ENCODE assay signal across 32 cellular contexts in genomic region chr10:48945441-48946143, GRCh38. TPM values are rescaled to one million over a fixed set of nuclear protein-coding genes. Genes with fewer than 3 reads are reported as not detected.
DNase-seq lines count a peak whose midpoint lies in the region; ATAC-seq, FAIRE-seq and TF ChIP-seq lines count a peak whose summit lies in the region.
"Had no signal": no experiment of that assay in that cellular context is flagged by ENCODE, and none has a peak within 500 bp of the region (broad histone marks: within the 10 kb centered on the region; RNA-seq: fewer than 3 reads in every experiment).

No MANE protein-coding gene starts in this region.

- no peaks in the 10 kb centered on the region for H3K9me3 ChIP-seq in SJSA1 (replicated peaks)
- no peaks in the 10 kb centered on the region for H3K9me3 ChIP-seq in mucosa of descending colon
- H3K9me3 ChIP-seq in kidney (ENCODE audit: control insufficient read depth in 1 of 2, low read length in 2 of 2): no peaks in the 10 kb centered on the region
- H3K9me3 ChIP-seq: lower lobe of right lung, right lobe of liver, SJCRH30, testis, vagina had no signal

- FAIRE-seq in kidney (lab: Jason Lieb, UNC): no peak
- FAIRE-seq: HTR-8/SVneo, keratinocyte had no signal

- H3K36me3 ChIP-seq in SJSA1 (no peaks in the 10 kb centered on the region), mucosa of descending colon (ENCODE audit: low read depth) (no peaks in the 10 kb centered on the region), kidney (ENCODE audit: control insufficient read depth in 1 of 2, insufficient read depth in 2 of 2, low read length in 2 of 2) (no peaks in the 10 kb centered on the region)
- H3K36me3 ChIP-seq: lower lobe of right lung, SJCRH30, vagina had no signal

- no peak overlapping the region for H3K4me3 Mint-ChIP-seq in type B pancreatic cell
- H3K4me3 Mint-ChIP-seq: activated naive CD4-positive, alpha-beta T cell treated with anti-CD3 and anti-CD28 coated beads, Interleukin-2, amount 10 ng/mL, durations not matched to agents 7 days and 5 days; activated T-helper 1 cell treated with anti-CD3 and anti-CD28 coated beads, Interleukin-12 subunit alpha, Interleukin-12 subunit beta, Interleukin-2, Interleukin-4 antibody, amounts not matched to agents 30 ng/mL and 10 ng/mL and 1 ng/mL, durations not matched to agents 14 hours and 24 hours and 36 hours; brain; CD4-positive, alpha-beta memory T cell; neural crest cell had no signal

- peak; percentile 5 for DNase-seq in DMS79 treated with DMSO at 0.1 percent for 48 hours (lab: John Stamatoyannopoulos, UW)
- DNase-seq in DMS79 (lab: John Stamatoyannopoulos, UW): no peak
- DNase-seq in SJSA1 (ENCODE audit: low read depth in 1 of 2, low spot score in 2 of 2): no peak
- peak in 2 of 3 donors; percentile 39 to 45 for DNase-seq in mucosa of descending colon
- no peak for DNase-seq in type B pancreatic cell (ENCODE audit: extremely low spot score, unreplicated experiment)
- no peak for DNase-seq in AG20443 (ENCODE audit: low spot score)
- DNase-seq in kidney: no peak
- DNase-seq: activated CD4-positive, alpha-beta T cell treated with anti-CD3 and anti-CD28 coated beads, Interleukin-2, amount 50 U/mL, for 48 hours; activated naive CD4-positive, alpha-beta T cell treated with anti-CD3 and anti-CD28 coated beads, Interleukin-2, amount 10 ng/mL, durations not matched to agents 7 days and 5 days; CD4-positive, alpha-beta memory T cell; GM23248; KG1; lower lobe of right lung; NCI-H1436; NCI-H2081 treated with DMSO at 0.1 percent for 48 hours; right lobe of liver; SJCRH30; stimulated activated naive CD8-positive, alpha-beta T cell treated with anti-CD3 and anti-CD28 coated beads, Interleukin-15, Interleukin-2, amounts not matched to agents 100 U/mL and 50 U/mL, for 24 hours; testis had no signal

- H3K27ac ChIP-seq in SJSA1 (0 out of 2 replicates have a peak overlapping the region, but pooled peaks have one; percentile 37), kidney (ENCODE audit: low read depth in 2 of 2, low read length in 2 of 2) (no peak overlapping the region)
- H3K27ac ChIP-seq: 22Rv1, epithelial cell of prostate, GM23248, lower lobe of right lung, right lobe of liver, SJCRH30, testis, vagina had no signal

- H3K27me3 ChIP-seq in SJSA1 (replicated peaks): no peaks in the 10 kb centered on the region
- H3K27me3 ChIP-seq: right lobe of liver, SJCRH30, testis, vagina had no signal

- H3K36me3 Mint-ChIP-seq in type B pancreatic cell: no peaks in the 10 kb centered on the region
- H3K36me3 Mint-ChIP-seq: activated naive CD4-positive, alpha-beta T cell treated with anti-CD3 and anti-CD28 coated beads, Interleukin-2, amount 10 ng/mL, durations not matched to agents 7 days and 5 days; brain; CD4-positive, alpha-beta memory T cell had no signal

- intact Hi-C loops in mucosa of descending colon (cut with DNase I, micrococcal nuclease): no loop called here
- intact Hi-C loops in kidney (cut with DNase I): no loop called here

- H3K4me1 Mint-ChIP-seq in type B pancreatic cell (ENCODE audit: unreplicated experiment): peaks cover 9% of the 10 kb centered on the region
- H3K4me1 Mint-ChIP-seq: CD4-positive, alpha-beta memory T cell had no signal

- H3K4me1 ChIP-seq in SJSA1 (replicated peaks) (peaks cover 22% of the 10 kb centered on the region), mucosa of descending colon (ENCODE audit: low read depth) (no peaks in the 10 kb centered on the region), kidney (ENCODE audit: control insufficient read depth in 1 of 2, insufficient read depth in 1 of 2, low read depth in 1 of 2, low read length in 2 of 2) (no peaks in the 10 kb centered on the region)
- H3K4me1 ChIP-seq: lower lobe of right lung, right lobe of liver, SJCRH30, testis had no signal

- peak; percentile 91 for ATAC-seq in mucosa of descending colon
- no peak for ATAC-seq in GM19395 (IDR thresholded peaks at IDR 0.05; ENCODE audit: unreplicated experiment)
- ATAC-seq: lower lobe of right lung; Panc1; right lobe of liver; stimulated activated naive CD8-positive, alpha-beta T cell treated with anti-CD3 and anti-CD28 coated beads, Interleukin-15, Interleukin-2, amounts not matched to agents 100 U/mL and 50 U/mL, for 24 hours had no signal

- H3K4me3 ChIP-seq in SJSA1 (no peak overlapping the region), mucosa of descending colon (no peak overlapping the region), kidney (ENCODE audit: low read length in 2 of 2) (no peak overlapping the region)
- H3K4me3 ChIP-seq: GM23248, lower lobe of right lung, right lobe of liver, SJCRH30, testis, vagina had no signal

- TF ChIP-seq CTCF in mucosa of descending colon (IDR thresholded peaks at IDR 0.05): no peak
- no peak for TF ChIP-seq CTCF in type B pancreatic cell (conservative IDR thresholded peaks at IDR 0.05)
- no peak for TF ChIP-seq CTCF in kidney (IDR thresholded peaks at IDR 0.05; ENCODE audit: borderline replicate concordance, extremely low read depth, insufficient read depth)

- peak overlapping the region; percentile 36 for H3K27ac Mint-ChIP-seq in type B pancreatic cell
- H3K27ac Mint-ChIP-seq: activated naive CD4-positive, alpha-beta T cell treated with anti-CD3 and anti-CD28 coated beads, Interleukin-2, amount 10 ng/mL, durations not matched to agents 7 days and 5 days; activated T-helper 1 cell treated with anti-CD3 and anti-CD28 coated beads, Interleukin-12 subunit alpha, Interleukin-12 subunit beta, Interleukin-2, Interleukin-4 antibody, amounts not matched to agents 30 ng/mL and 10 ng/mL and 1 ng/mL, durations not matched to agents 14 hours and 24 hours and 36 hours; CD4-positive, alpha-beta memory T cell had no signal

- H3K27me3 Mint-ChIP-seq in type B pancreatic cell: peaks cover 3% of the 10 kb centered on the region

- no peak overlapping the region for H3K9ac ChIP-seq in kidney (ENCODE audit: low read length in 2 of 2)
- H3K9ac ChIP-seq: GM23248 had no signal

- H3K9me3 Mint-ChIP-seq in type B pancreatic cell: no peaks in the 10 kb centered on the region
- H3K9me3 Mint-ChIP-seq: activated naive CD4-positive, alpha-beta T cell treated with anti-CD3 and anti-CD28 coated beads, Interleukin-2, amount 10 ng/mL, durations not matched to agents 7 days and 5 days; activated T-helper 1 cell treated with anti-CD3 and anti-CD28 coated beads, Interleukin-12 subunit alpha, Interleukin-12 subunit beta, Interleukin-2, Interleukin-4 antibody, amounts not matched to agents 30 ng/mL and 10 ng/mL and 1 ng/mL, durations not matched to agents 14 hours and 24 hours and 36 hours; brain; neural crest cell had no signal

RNA-seq across cellular contexts. Expression of gene LRRC18, which starts 6.0 kb away (rescaled TPM):
- total RNA-seq in SJSA1 (2014; rRNA removed; shearing (Covaris generic)): not detected in 2 replicates
- total RNA-seq in mucosa of descending colon (not detected), type B pancreatic cell (ENCODE audit: low replicate concordance) (not detected in 2 replicates), kidney (not detected)
- polyA plus RNA-seq in kidney (ENCODE audit: insufficient read depth, low read depth, low replicate concordance): not detected
- total RNA-seq: activated T-helper 1 cell treated with anti-CD3 and anti-CD28 coated beads, Interleukin-12 subunit alpha, Interleukin-12 subunit beta, Interleukin-2, Interleukin-4 antibody, amounts not matched to agents 30 ng/mL and 10 ng/mL and 1 ng/mL, durations not matched to agents 14 hours and 24 hours and 36 hours; CD4-positive, alpha-beta memory T cell; chondrocyte; GM23248; NCI-H460; neural crest cell; right lobe of liver; SJCRH30; T-helper 1 cell treated with Interleukin-12 subunit alpha and Interleukin-12 subunit beta and Interleukin-4 antibody, amounts not matched to agents 30 ng/mL and 1 ng/mL, for 36 hours; vagina had no signal
- polyA plus RNA-seq: CD4-positive, alpha-beta memory T cell; GM23248; keratinocyte had no signal

Comparison
In these comparisons a context has a peak if more than half of its experiments do, and no peak if none do; other contexts are left out.
1. DNase-seq: peak in DMS79 treated with DMSO at 0.1 percent for 48 hours (single experiment) and mucosa of descending colon (2 of 3); none in DMS79 (single experiment), SJSA1 (0 of 2), type B pancreatic cell (single experiment), AG20443 (single experiment) and kidney (single experiment).